ENCODE assay signal across 15 cellular contexts in the genomic region with DNA sequence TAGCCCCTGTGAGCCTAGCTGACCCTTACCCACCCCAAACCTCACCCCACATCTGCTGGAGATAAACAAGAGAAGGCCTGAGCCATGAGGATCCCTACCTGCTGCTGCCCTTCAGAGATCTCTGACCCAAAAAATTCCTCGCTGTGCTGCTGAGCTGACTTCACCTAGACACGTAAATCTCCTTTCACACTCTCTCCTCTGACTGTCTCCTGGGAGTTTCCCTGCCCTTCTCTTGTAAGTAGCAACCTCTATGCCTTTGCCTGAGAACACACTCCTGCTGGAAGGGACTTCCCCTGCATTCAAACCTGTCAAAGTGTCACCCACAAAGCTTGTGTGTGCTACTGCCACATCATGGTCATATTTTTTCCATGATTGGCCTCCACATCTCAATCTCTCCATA.
DNase-seq lines count a peak whose midpoint lies in the region; ATAC-seq and TF ChIP-seq lines count a peak whose summit lies in the region.
"Had no signal": no experiment of that assay in that cellular context is flagged by ENCODE, and none has a peak within 500 bp of the region (broad histone marks: within the 10 kb centered on the region; RNA-seq: fewer than 3 reads in every experiment).

No MANE protein-coding gene starts in this region.

- no peak overlapping the region for H2BK120ac ChIP-seq in H9 (ENCODE audit: low read depth, low read length, poor library complexity, severe bottlenecking)

- H4K91ac ChIP-seq in H9 (ENCODE audit: insufficient read length, low read depth, low read length) = no peak overlapping the region

- no peak overlapping the region; the same call in 1 of the 2 replicates for H3K9ac ChIP-seq in OCI-LY3 (ENCODE audit: low read length)
- no peak overlapping the region for H3K9ac ChIP-seq in H9 (ENCODE audit: extremely low read depth, insufficient read length, low read length)

- no peaks in the 10 kb centered on the region for H3K79me1 ChIP-seq in H9 (ENCODE audit: insufficient read depth, low read depth, low read length, poor library complexity, severe bottlenecking)

- H3K4me3 ChIP-seq in OCI-LY3 (ENCODE audit: low read length) (peak overlapping the region; percentile 22), vagina (no peak overlapping the region)
- H3K4me3 ChIP-seq: body of pancreas had no signal

- H2BK20ac ChIP-seq in H9 (ENCODE audit: low read depth, low read length, poor library complexity, severe bottlenecking) = no peak overlapping the region

- H3K4me2 ChIP-seq in OCI-LY3 (ENCODE audit: low read length) (peak overlapping the region; percentile 53), H9 (ENCODE audit: insufficient read depth, insufficient read length, low read length) (no peak overlapping the region)

- no peak overlapping the region for H2BK12ac ChIP-seq in H9 (ENCODE audit: insufficient read length, low read depth, low read length)

- TF ChIP-seq POLR2A in vagina (IDR thresholded peaks at IDR 0.05) = no peak

- peak overlapping the region in 1 of 3 experiments; percentile 77; a peak in 3 of 7 replicates for H3K27ac Mint-ChIP-seq in H9
- H3K27ac Mint-ChIP-seq: activated T-cell treated with anti-CD3 and anti-CD28 coated beads, Interleukin-2, amount 50 U/mL, for 72 hours; CD8-positive, alpha-beta T cell; type B pancreatic cell had no signal

- WGBS in H9 (ENCODE audit: extremely low coverage, insufficient read length, low lambda C conversion rate) = no CpG with 5 or more reads among the region's 2 CpGs

- no peaks in the 10 kb centered on the region for H3K9me3 ChIP-seq in OCI-LY3 (ENCODE audit: insufficient read depth, low read length)
- H3K9me3 ChIP-seq in vagina = no peaks in the 10 kb centered on the region
- no peaks in the 10 kb centered on the region for H3K9me3 ChIP-seq in H9 (ENCODE audit: control insufficient read depth, low read depth, low read length)
- H3K9me3 ChIP-seq: body of pancreas had no signal

- peak; percentile 84 for ATAC-seq in GM18517 (IDR thresholded peaks at IDR 0.05; ENCODE audit: unreplicated experiment)
- ATAC-seq in GM19463 (IDR thresholded peaks at IDR 0.05; ENCODE audit: unreplicated experiment) = peak; percentile 98
- peak; percentile 64 for ATAC-seq in HG02884 (IDR thresholded peaks at IDR 0.05; ENCODE audit: unreplicated experiment)
- ATAC-seq: activated T-cell treated with anti-CD3 and anti-CD28 coated beads, Interleukin-2, amount 50 U/mL, for 72 hours; body of pancreas; CD8-positive, alpha-beta T cell; right cardiac atrium had no signal

- H2AFZ ChIP-seq in OCI-LY3 (ENCODE audit: low read depth, low read length) (peak overlapping the region; percentile 22; the same call in 1 of the 2 replicates), H9 (ENCODE audit: low read length) (no peak overlapping the region)

- no peak overlapping the region for H2AK5ac ChIP-seq in H9 (ENCODE audit: insufficient read length, low read length)

- H3K4me3 Mint-ChIP-seq in H9 = no peak overlapping the region
- H3K4me3 Mint-ChIP-seq: activated T-cell treated with anti-CD3 and anti-CD28 coated beads, Interleukin-2, amount 50 U/mL, for 72 hours; CD8-positive, alpha-beta T cell; type B pancreatic cell had no signal

- H2BK15ac ChIP-seq in H9 (ENCODE audit: low read depth, low read length) = no peak overlapping the region

- no peaks in the 10 kb centered on the region for H3K9me3 Mint-ChIP-seq in H9
- H3K9me3 Mint-ChIP-seq: type B pancreatic cell had no signal

- no peak overlapping the region for H4K5ac ChIP-seq in H9 (ENCODE audit: insufficient read length, low read depth, low read length)

- no peaks in the 10 kb centered on the region for H3K27me3 ChIP-seq in OCI-LY3 (ENCODE audit: low read depth, low read length)
- H3K27me3 ChIP-seq in vagina = no peaks in the 10 kb centered on the region
- no peaks in the 10 kb centered on the region for H3K27me3 ChIP-seq in H9 (ENCODE audit: insufficient read depth, low read length)
- H3K27me3 ChIP-seq: body of pancreas had no signal

- H3K36me3 ChIP-seq in OCI-LY3 (replicated peaks; ENCODE audit: low read depth, low read length) = no peaks in the 10 kb centered on the region
- H3K36me3 ChIP-seq in vagina = no peaks in the 10 kb centered on the region

- no peak overlapping the region for H2BK5ac ChIP-seq in H9 (ENCODE audit: insufficient read length, low read length)

- H3K23me2 ChIP-seq in H9 (ENCODE audit: insufficient read length, low read depth, low read length, poor library complexity, severe bottlenecking) = no peaks in the 10 kb centered on the region

- intact Hi-C loops in vagina (cut with DNase I) = no loop called here

- H3K4me1 ChIP-seq in OCI-LY3 (ENCODE audit: low read length) (peaks cover 16% of the 10 kb centered on the region), vagina (no peaks in the 10 kb centered on the region), H9 (ENCODE audit: insufficient read depth, low read length) (no peaks in the 10 kb centered on the region)
- H3K4me1 ChIP-seq: body of pancreas had no signal

- no peak overlapping the region for H3K56ac ChIP-seq in H9 (ENCODE audit: insufficient read length, low read depth, low read length)

- H3K27ac ChIP-seq in OCI-LY3 (ENCODE audit: low read length) = no peak overlapping the region
- H3K27ac ChIP-seq in vagina = no peak overlapping the region
- no peak overlapping the region for H3K27ac ChIP-seq in H9 (ENCODE audit: insufficient read length, low read depth, low read length)
- H3K27ac ChIP-seq: body of pancreas, epithelial cell of prostate had no signal

- no peak overlapping the region for H3K4ac ChIP-seq in H9 (ENCODE audit: low read depth, low read length)

- no peak overlapping the region for H4K8ac ChIP-seq in H9 (replicated peaks; ENCODE audit: insufficient read length, low read depth, low read length)

- DNase-seq in germinal center (ENCODE audit: low spot score) = no peak
- no peak for DNase-seq in vagina (ENCODE audit: extremely low spot score in 2 of 2)
- DNase-seq in SIG-M5 treated with dmso at 0.1 percent for 504 hours (lab: John Stamatoyannopoulos, UW; ENCODE audit: unreplicated experiment) = no peak
- no peak for DNase-seq in H9
- DNase-seq: activated T-cell treated with anti-CD3 and anti-CD28 coated beads, Interleukin-2, amount 50 U/mL, for 72 hours; body of pancreas; CD8-positive, alpha-beta T cell; NCI-H226; right cardiac atrium had no signal

- H3K23ac ChIP-seq in H9 (ENCODE audit: insufficient read length, low read depth, low read length) = no peak overlapping the region

- H4K20me1 ChIP-seq in OCI-LY3 (ENCODE audit: insufficient read depth, low read length) (no peaks in the 10 kb centered on the region), H9 (ENCODE audit: control insufficient read depth, insufficient read depth, insufficient read length) (no peaks in the 10 kb centered on the region)

- H3K36me3 Mint-ChIP-seq in H9 (ENCODE audit: insufficient read depth in 1 of 3, low read depth in 3 of 3) = no peaks in the 10 kb centered on the region; a peak in 1 of 7 replicates
- H3K36me3 Mint-ChIP-seq: CD8-positive, alpha-beta T cell; type B pancreatic cell had no signal

- no peak overlapping the region for H3K14ac ChIP-seq in H9 (ENCODE audit: insufficient read depth, low read length)

- no peaks in the 10 kb centered on the region for H3K27me3 Mint-ChIP-seq in H9 (ENCODE audit: low read depth)
- H3K27me3 Mint-ChIP-seq: type B pancreatic cell had no signal

- H3K79me2 ChIP-seq in OCI-LY3 (ENCODE audit: low read length) (no peaks in the 10 kb centered on the region), H9 (ENCODE audit: insufficient read depth, low read length) (no peaks in the 10 kb centered on the region)

- H3K4me1 Mint-ChIP-seq in H9 = no peaks in the 10 kb centered on the region

- no peak overlapping the region for H3K18ac ChIP-seq in H9 (ENCODE audit: insufficient read length, low read depth, low read length)

- H3T11ph ChIP-seq in H9 (ENCODE audit: low read length) = no peak overlapping the region

- TF ChIP-seq CTCF in OCI-LY3 (IDR thresholded peaks at IDR 0.05; ENCODE audit: low read depth, low read length) (peak; percentile 24; the same call in 1 of the 2 replicates), vagina (IDR thresholded peaks at IDR 0.05) (no peak), H9 (conservative IDR thresholded peaks at IDR 0.05) (no peak)
